21 cellular contexts compared by ENCODE assay signal in the genomic region with DNA sequence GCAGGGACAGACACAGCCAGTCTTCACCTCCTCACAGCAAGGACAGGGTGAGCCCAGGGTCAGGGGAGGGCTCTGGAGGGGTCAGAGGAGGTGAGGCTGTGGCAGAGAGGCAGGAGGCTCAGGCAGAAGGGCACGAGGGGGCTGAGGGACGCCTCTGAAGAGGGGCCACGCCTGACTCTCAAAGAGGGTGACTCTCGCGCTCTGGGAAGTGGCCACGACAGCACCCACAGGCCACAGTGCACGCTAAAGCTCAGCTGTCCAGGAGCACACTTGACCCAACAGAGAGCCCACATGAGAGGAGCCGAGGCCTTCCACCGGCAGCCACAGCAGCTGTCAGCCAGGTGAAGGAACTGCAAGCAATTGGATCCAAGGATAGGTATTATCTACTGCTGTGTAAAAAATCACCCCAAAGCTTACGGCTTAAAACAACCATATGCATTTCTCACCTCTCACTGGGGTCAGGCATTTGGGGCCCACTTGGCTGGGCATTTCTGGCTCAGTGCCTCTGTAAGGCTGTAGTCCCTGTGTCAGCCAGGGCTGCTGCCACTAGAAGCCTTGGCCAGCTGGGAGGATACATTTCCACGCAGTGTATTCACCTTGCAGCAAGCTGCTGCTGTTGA. TPM values are rescaled to one million over a fixed set of nuclear protein-coding genes. Genes with fewer than 3 reads are reported as not detected.
DNase-seq lines count a peak whose midpoint lies in the region; ATAC-seq lines count a peak whose summit lies in the region.
"Had no signal": no experiment of that assay in that cellular context is flagged by ENCODE, and none has a peak within 500 bp of the region (broad histone marks: within the 10 kb centered on the region; RNA-seq: fewer than 3 reads in every experiment).

No MANE protein-coding gene starts in this region.

- no peak overlapping the region for H3K14ac ChIP-seq in neuronal stem cell (ENCODE audit: low read length)

- no peaks in the 10 kb centered on the region for H3K36me3 ChIP-seq in neuronal stem cell (replicated peaks in 1 of 2; ENCODE audit: control insufficient read depth in 2 of 2, insufficient read depth in 2 of 2, low read length in 2 of 2)

- H3K4me1 Mint-ChIP-seq in activated T-cell treated with anti-CD3 and anti-CD28 coated beads, Interleukin-2, amount 50 U/mL, for 4 hours (ENCODE audit: low read depth), result peaks cover 2% of the 10 kb centered on the region

- H2AFZ ChIP-seq in neuronal stem cell (ENCODE audit: low read length), result no peak overlapping the region
- H2AFZ ChIP-seq: GM23338 had no signal

- no peak overlapping the region for H2BK5ac ChIP-seq in neuronal stem cell (ENCODE audit: low read length)

- no peak overlapping the region for H2BK12ac ChIP-seq in neuronal stem cell (ENCODE audit: low read length)

- H3K9me3 ChIP-seq in neuronal stem cell (replicated peaks in 1 of 2; ENCODE audit: control insufficient read depth in 2 of 2, insufficient read depth in 1 of 2, low read depth in 1 of 2, low read length in 2 of 2), result peaks cover 0 to 3% of the 10 kb centered on the region in 2 donors
- H3K9me3 ChIP-seq: A549, Caco-2 had no signal

- H3K18ac ChIP-seq in neuronal stem cell (ENCODE audit: low read length), result no peak overlapping the region

- peaks cover 2 to 6% of the 10 kb centered on the region in 2 donors for H3K4me1 ChIP-seq in neuronal stem cell (ENCODE audit: control insufficient read depth in 2 of 2, insufficient read depth in 1 of 2, low read depth in 1 of 2, low read length in 2 of 2)
- H3K4me1 ChIP-seq: Caco-2 had no signal

- no peak overlapping the region for H3K23ac ChIP-seq in neuronal stem cell (ENCODE audit: low read depth, low read length, poor library complexity)

- no peak overlapping the region for H2BK120ac ChIP-seq in neuronal stem cell (ENCODE audit: low read depth, low read length)

- no peak overlapping the region for H3K9ac ChIP-seq in neuronal stem cell (ENCODE audit: low read depth, low read length, poor library complexity)

- ATAC-seq in activated T-cell treated with anti-CD3 and anti-CD28 coated beads, Interleukin-2, amount 50 U/mL, for 4 hours, result no peak
- ATAC-seq: A549, GM23338, HCT116 had no signal

- peaks cover 0 to 34% (median 7%) of the 10 kb centered on the region in 3 experiments for H3K27me3 ChIP-seq in neuronal stem cell (ENCODE audit: control insufficient read depth in 3 of 3, insufficient read depth in 3 of 3, low read depth in 1 of 3, low read length in 3 of 3)

- DNase-seq in NCI-H2196 (lab: John Stamatoyannopoulos, UW; ENCODE audit: unreplicated experiment) (peak; percentile 6), NCI-H2196 treated with DMSO at 0.1 percent for 48 hours (lab: John Stamatoyannopoulos, UW; ENCODE audit: unreplicated experiment) (no peak), G401 (ENCODE audit: low spot score) (peak; percentile 33), myocyte (ENCODE audit: low read depth) (peak; percentile 76), neuronal stem cell (ENCODE audit: low spot score) (no peak), SHP77 treated with DMSO at 0.1 percent for 48 hours (lab: John Stamatoyannopoulos, UW) (no peak)
- no peak for DNase-seq in activated CD4-positive, CD25-positive, alpha-beta regulatory T cell treated with anti-CD3 and anti-CD28 coated beads, Interleukin-2, amount 50 U/mL, for 72 hours
- DNase-seq in activated T-cell treated with anti-CD3 and anti-CD28 coated beads, Interleukin-2, amount 50 U/mL, for 4 hours, result no peak
- DNase-seq: AML-193; Caco-2; CD4-positive, alpha-beta T cell; GDM1; H7; HFFc6 had no signal

- no peak overlapping the region for H3K4me3 ChIP-seq in neuronal stem cell (ENCODE audit: low read length in 2 of 2)
- H3K4me3 ChIP-seq: A549, GM23338 had no signal

- WGBS in neuronal stem cell (ENCODE audit: extremely low coverage in 2 of 2, insufficient read length in 2 of 2, insufficient replicate concordance in 1 of 2), 2 donors, result no CpG with 5 or more reads among the region's 11 CpGs

- H2BK15ac ChIP-seq in neuronal stem cell (ENCODE audit: low read length), result no peak overlapping the region

- no peaks in the 10 kb centered on the region for H3K36me3 Mint-ChIP-seq in activated T-cell treated with anti-CD3 and anti-CD28 coated beads, Interleukin-2, amount 50 U/mL, for 4 hours (ENCODE audit: insufficient read depth)

- peak overlapping the region; percentile 53 for H2AK5ac ChIP-seq in neuronal stem cell (ENCODE audit: low read depth, low read length)

- H3K4ac ChIP-seq in neuronal stem cell (ENCODE audit: low read length), result no peak overlapping the region

- in situ Hi-C loops in G401 (cut with HindIII; ENCODE audit: low sequenced_read_pairs), result no loop called here

- no peak overlapping the region for H3K4me3 Mint-ChIP-seq in activated T-cell treated with anti-CD3 and anti-CD28 coated beads, Interleukin-2, amount 50 U/mL, for 4 hours
- H3K4me3 Mint-ChIP-seq: GM23338, HFFc6 had no signal

- H4K91ac ChIP-seq in neuronal stem cell (ENCODE audit: low read depth, low read length, poor library complexity), result no peak overlapping the region

- no peak overlapping the region for H3K4me2 ChIP-seq in neuronal stem cell (ENCODE audit: insufficient read depth, low read length, poor library complexity, severe bottlenecking)
- H3K4me2 ChIP-seq: A549, GM23338 had no signal

- H3K27ac ChIP-seq in neuronal stem cell (replicated peaks; ENCODE audit: low read length), result no peak overlapping the region
- H3K27ac ChIP-seq: 22Rv1, A549, C4-2B had no signal

- H3K27me3 Mint-ChIP-seq in activated T-cell treated with anti-CD3 and anti-CD28 coated beads, Interleukin-2, amount 50 U/mL, for 4 hours (ENCODE audit: low read depth), result peaks cover 33% of the 10 kb centered on the region

- H4K8ac ChIP-seq in neuronal stem cell (ENCODE audit: low read depth, low read length), result no peak overlapping the region

- no peaks in the 10 kb centered on the region for H3K79me1 ChIP-seq in neuronal stem cell (ENCODE audit: low read depth, low read length)

- H3K9me3 Mint-ChIP-seq in activated T-cell treated with anti-CD3 and anti-CD28 coated beads, Interleukin-2, amount 50 U/mL, for 4 hours, result no peaks in the 10 kb centered on the region
- H3K9me3 Mint-ChIP-seq: CD4-positive, alpha-beta T cell; HFFc6 had no signal

RNA-seq across cellular contexts. Expression of gene SLC6A12, which starts 27.8 kb away (rescaled TPM):
- total RNA-seq in G401 (2014; rRNA removed; shearing (Covaris generic)), result not detected in 2 replicates
- total RNA-seq in myocyte, result 0.05 TPM in 1 of 2 replicates, not detected in the other
- 0.59 TPM for polyA plus RNA-seq in myocyte (2012)
- polyA plus RNA-seq in neuronal stem cell (2013, experiment 1 of 2), result 0.18 TPM
- 0.22 TPM for polyA plus RNA-seq in neuronal stem cell (2013, experiment 2 of 2)
- under 1 TPM in 2 of 3 donors, not detected in 1; 0.11 to 0.42 TPM for total RNA-seq in activated T-cell treated with anti-CD3 and anti-CD28 coated beads, Interleukin-2, amount 50 U/mL, for 4 hours
- total RNA-seq: CD4-positive, alpha-beta T cell; HFFc6; HT-29 had no signal
- polyA plus RNA-seq: BJ, GM23338 had no signal

Comparison
In these comparisons a context has a peak if more than half of its experiments do, and no peak if none do; other contexts are left out.
1. DNase-seq: peak in NCI-H2196 (single experiment), G401 (single experiment) and myocyte (single experiment); none in NCI-H2196 treated with DMSO at 0.1 percent for 48 hours (single experiment), neuronal stem cell (single experiment), SHP77 treated with DMSO at 0.1 percent for 48 hours (single experiment), activated CD4-positive, CD25-positive, alpha-beta regulatory T cell treated with anti-CD3 and anti-CD28 coated beads, Interleukin-2, amount 50 U/mL, for 72 hours (single experiment) and activated T-cell treated with anti-CD3 and anti-CD28 coated beads, Interleukin-2, amount 50 U/mL, for 4 hours (single experiment).